15 cellular contexts compared by ENCODE assay signal in the genomic region with DNA sequence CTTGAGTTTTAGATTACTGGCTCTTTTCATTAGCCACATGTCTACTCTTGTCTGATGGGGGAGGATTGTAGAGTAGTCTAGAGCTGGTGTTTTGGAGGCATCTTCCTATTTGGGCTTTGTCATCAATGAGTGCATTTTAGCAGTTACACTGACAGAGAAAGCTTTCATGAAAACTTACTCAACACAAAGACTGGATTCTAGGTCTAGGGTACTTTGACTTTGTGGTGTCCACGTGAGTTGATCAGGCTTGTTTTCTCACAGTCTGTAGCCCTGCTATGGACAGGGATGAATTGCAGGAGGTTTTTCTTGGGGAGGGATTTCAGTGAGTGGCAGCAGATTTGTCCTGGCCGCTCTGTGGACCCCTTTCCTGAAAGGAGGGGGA. TPM values are rescaled to one million over a fixed set of nuclear protein-coding genes. Genes with fewer than 3 reads are reported as not detected.
A peak's percentile ranks its signal among the peaks of the same experiment; 100 is the strongest.
DNase-seq lines count a peak whose midpoint lies in the region; ATAC-seq and TF ChIP-seq lines count a peak whose summit lies in the region.
"Had no signal": no experiment of that assay in that cellular context is flagged by ENCODE, and none has a peak within 500 bp of the region (broad histone marks: within the 10 kb centered on the region; RNA-seq: fewer than 3 reads in every experiment).

No MANE protein-coding gene starts in this region.

- no peak overlapping the region for H4K8ac ChIP-seq in trophoblast cell (ENCODE audit: low read depth, low read length)

- H3K27ac ChIP-seq in trophoblast cell (ENCODE audit: low read depth, low read length) = no peak overlapping the region
- H3K27ac ChIP-seq: ovary had no signal

- H3K4me1 ChIP-seq in trophoblast cell (ENCODE audit: control insufficient read depth in 1 of 2, insufficient read depth in 2 of 2, low read length in 2 of 2) = peaks cover 29 to 41% of the 10 kb centered on the region in 2 experiments

- peak overlapping the region; percentile 49 to 90 (median 76) for H3K4me3 Mint-ChIP-seq in IgD-negative memory B cell
- H3K4me3 Mint-ChIP-seq: activated CD4-positive, alpha-beta memory T cell treated with anti-CD3 and anti-CD28 coated beads, Interleukin-2, amount 10 ng/mL, durations not matched to agents 7 days and 5 days; activated T-helper 1 cell treated with anti-CD3 and anti-CD28 coated beads, Interleukin-12 subunit alpha, Interleukin-12 subunit beta, Interleukin-2, Interleukin-4 antibody, amounts not matched to agents 30 ng/mL and 10 ng/mL and 1 ng/mL, durations not matched to agents 14 hours and 24 hours and 36 hours; CD8-positive, alpha-beta T cell had no signal

- H3K27me3 ChIP-seq in trophoblast cell (ENCODE audit: insufficient read depth, low read length) = no peaks in the 10 kb centered on the region
- H3K27me3 ChIP-seq: ovary had no signal

- no peaks in the 10 kb centered on the region for H3K27me3 Mint-ChIP-seq in IgD-negative memory B cell

- no peak overlapping the region for H3K9ac ChIP-seq in trophoblast cell (ENCODE audit: low read length)

- no CpG with 5 or more reads among the region's 2 CpGs for WGBS in trophoblast cell (ENCODE audit: extremely low coverage, insufficient coverage, insufficient read length)

- no peak overlapping the region for H2BK5ac ChIP-seq in trophoblast cell (ENCODE audit: low read depth, low read length, poor library complexity)

- no peak overlapping the region for H3K18ac ChIP-seq in trophoblast cell (ENCODE audit: low read length)

- H3K23ac ChIP-seq in trophoblast cell (ENCODE audit: low read length) = no peak overlapping the region

- no peak for TF ChIP-seq CTCF in epithelial cell of proximal tubule (conservative IDR thresholded peaks at IDR 0.05; ENCODE audit: low read depth, low read length)

- H3K9me3 ChIP-seq in trophoblast cell (ENCODE audit: insufficient read depth, low read depth, low read length) = no peaks in the 10 kb centered on the region
- H3K9me3 ChIP-seq: ovary, spleen had no signal

- ATAC-seq in HG03039 (IDR thresholded peaks at IDR 0.05; ENCODE audit: unreplicated experiment) (no peak), HG02623 (IDR thresholded peaks at IDR 0.05; ENCODE audit: unreplicated experiment) (no peak)
- ATAC-seq: CD8-positive, alpha-beta T cell had no signal

- H3K4me3 ChIP-seq in GM08714 (ENCODE audit: low read length) (peak overlapping the region; percentile 61; the same call in 1 of the 2 replicates), epithelial cell of proximal tubule (ENCODE audit: low read depth, low read length) (peak overlapping the region; percentile 1), trophoblast cell (ENCODE audit: low read depth, low read length) (no peak overlapping the region)
- H3K4me3 ChIP-seq: ovary had no signal

- H3K79me2 ChIP-seq in trophoblast cell (ENCODE audit: control insufficient read depth, insufficient read depth, low read length, poor library complexity) = peaks cover 37% of the 10 kb centered on the region

- peaks cover 50 to 74% (median 65%) of the 10 kb centered on the region in 3 donors for H3K4me1 Mint-ChIP-seq in IgD-negative memory B cell

- DNase-seq in epithelial cell of proximal tubule (ENCODE audit: low read depth) = no peak
- DNase-seq in trophoblast cell = no peak
- DNase-seq in activated naive CD4-positive, alpha-beta T cell treated with Interleukin-2 at 50 U/mL for 16 hours = no peak
- no peak for DNase-seq in NCI-H2029 treated with DMSO at 0.1 percent for 48 hours (lab: John Stamatoyannopoulos, UW)
- DNase-seq: activated CD4-positive, alpha-beta memory T cell treated with anti-CD3 and anti-CD28 coated beads, Interleukin-2, amount 10 ng/mL, durations not matched to agents 7 days and 5 days; CD8-positive, alpha-beta T cell; NCI-H1105; NCI-H345; ovary; spleen had no signal

- H4K12ac ChIP-seq in trophoblast cell (ENCODE audit: low read depth, low read length) = no peak overlapping the region

- H2BK120ac ChIP-seq in trophoblast cell (ENCODE audit: insufficient read depth, low read length, poor library complexity) = no peak overlapping the region

- H3K36me3 Mint-ChIP-seq in IgD-negative memory B cell = peaks cover 2% of the 10 kb centered on the region
- H3K36me3 Mint-ChIP-seq: CD8-positive, alpha-beta T cell had no signal

- peak overlapping the region; percentile 50 to 95 (median 64) for H3K27ac Mint-ChIP-seq in IgD-negative memory B cell
- H3K27ac Mint-ChIP-seq: activated CD4-positive, alpha-beta memory T cell treated with anti-CD3 and anti-CD28 coated beads, Interleukin-2, amount 10 ng/mL, durations not matched to agents 7 days and 5 days; activated T-helper 1 cell treated with anti-CD3 and anti-CD28 coated beads, Interleukin-12 subunit alpha, Interleukin-12 subunit beta, Interleukin-2, Interleukin-4 antibody, amounts not matched to agents 30 ng/mL and 10 ng/mL and 1 ng/mL, durations not matched to agents 14 hours and 24 hours and 36 hours; CD8-positive, alpha-beta T cell had no signal

- no peaks in the 10 kb centered on the region for H3K9me3 Mint-ChIP-seq in IgD-negative memory B cell
- H3K9me3 Mint-ChIP-seq: activated CD4-positive, alpha-beta memory T cell treated with anti-CD3 and anti-CD28 coated beads, Interleukin-2, amount 10 ng/mL, durations not matched to agents 7 days and 5 days; activated T-helper 1 cell treated with anti-CD3 and anti-CD28 coated beads, Interleukin-12 subunit alpha, Interleukin-12 subunit beta, Interleukin-2, Interleukin-4 antibody, amounts not matched to agents 30 ng/mL and 10 ng/mL and 1 ng/mL, durations not matched to agents 14 hours and 24 hours and 36 hours; CD8-positive, alpha-beta T cell had no signal

- no peak overlapping the region for H3K4me2 ChIP-seq in trophoblast cell (ENCODE audit: low read length)

- H3K14ac ChIP-seq in trophoblast cell (ENCODE audit: low read length) = no peak overlapping the region

- peaks cover 13% of the 10 kb centered on the region for H3K79me1 ChIP-seq in trophoblast cell (ENCODE audit: low read length)

- no peak overlapping the region for H2AK5ac ChIP-seq in trophoblast cell (ENCODE audit: low read length)

- H2AFZ ChIP-seq in trophoblast cell (ENCODE audit: insufficient read depth, low read length, poor library complexity) = no peak overlapping the region

- peak overlapping the region; percentile 93 for H3K4ac ChIP-seq in trophoblast cell (ENCODE audit: low read depth, low read length)

- H3K36me3 ChIP-seq in trophoblast cell (ENCODE audit: control insufficient read depth in 1 of 2, insufficient read depth in 2 of 2, low read length in 2 of 2) = peaks cover 0 to 2% of the 10 kb centered on the region in 2 experiments
- H3K36me3 ChIP-seq: ovary, spleen had no signal

- H4K91ac ChIP-seq in trophoblast cell (ENCODE audit: low read depth, low read length) = no peak overlapping the region

- H2BK12ac ChIP-seq in trophoblast cell (ENCODE audit: low read length) = no peak overlapping the region

RNA-seq across cellular contexts. Expression of gene TRIO, which starts 6.5 kb away (rescaled TPM):
- 8.5 TPM for polyA plus RNA-seq in IgD-negative memory B cell
- 109 and 170 TPM in 2 replicates for total RNA-seq in epithelial cell of proximal tubule
- 47.9 and 49.7 TPM in 2 replicates for polyA plus RNA-seq in trophoblast cell (2013)
